1 cellular context compared by ENCODE assay signal in genomic region chr9:37974506-37975173, GRCh38.
TF ChIP-seq lines count a peak whose summit lies in the region.

No MANE protein-coding gene starts in this region.

TF ChIP-seq in GM23338, 12 proteins besides CTCF, POLR2A, EP300 and RAD21 (continued from another document):
- no peak for TF ChIP-seq ZNF462 (CRISPR knock-in tag; IDR thresholded peaks at IDR 0.05)
- TF ChIP-seq ZNF331 (CRISPR knock-in tag; IDR thresholded peaks at IDR 0.05; ENCODE audit: low read depth): no peak
- TF ChIP-seq POLR2AphosphoS5 (IDR thresholded peaks at IDR 0.05; ENCODE audit: low read depth): no peak
